ENCODE assay signal across 1 cellular context in the genomic region with DNA sequence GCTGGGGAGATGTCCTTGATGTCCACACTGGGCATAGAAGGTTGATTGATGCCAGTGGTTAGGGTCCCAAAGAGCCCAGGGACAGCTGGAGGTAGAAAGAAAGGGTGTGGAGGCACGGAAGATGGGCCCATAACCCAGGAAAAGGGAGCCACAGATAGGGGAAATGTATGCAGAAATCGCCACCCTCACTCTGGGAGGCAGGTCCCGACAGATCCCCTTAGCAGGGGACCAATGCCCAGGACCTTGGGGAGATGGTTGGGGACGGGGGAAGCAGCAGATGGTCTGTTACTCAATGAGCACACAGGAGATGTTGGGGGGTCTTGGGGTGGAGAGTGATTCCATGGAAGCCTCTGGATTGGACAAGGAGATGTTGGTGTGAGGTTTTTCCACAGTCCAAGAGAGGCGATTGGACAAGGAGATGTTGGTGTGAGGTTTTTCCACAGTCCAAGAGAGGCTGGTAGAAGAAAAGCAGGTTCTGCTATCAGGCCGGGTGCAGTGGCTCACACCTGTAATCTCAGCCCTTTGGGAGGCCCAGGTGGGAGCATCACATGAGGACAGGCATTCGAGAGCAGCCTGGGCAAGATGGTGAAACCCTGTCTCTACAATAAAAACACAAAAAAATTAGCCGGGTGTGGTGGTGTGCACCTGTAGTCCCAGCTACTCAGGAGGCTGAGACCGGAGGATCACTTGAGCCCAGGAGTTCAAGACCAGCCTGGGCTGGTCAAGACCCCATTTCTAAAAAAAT.
TF ChIP-seq lines count a peak whose summit lies in the region.

No MANE protein-coding gene starts in this region.

TF ChIP-seq in endothelial cell of umbilical vein, 7 proteins besides CTCF, POLR2A, EP300 and RAD21:
- TF ChIP-seq JUN (IDR thresholded peaks at IDR 0.05; ENCODE audit: borderline replicate concordance, insufficient read depth, insufficient read length, low read depth) (no peak), MYC (IDR thresholded peaks at IDR 0.05; ENCODE audit: low read depth, low read length) (no peak), POLR2AphosphoS5 (IDR thresholded peaks at IDR 0.05; ENCODE audit: insufficient read depth, low read depth, low read length) (no peak), EZH2 (IDR thresholded peaks at IDR 0.05; ENCODE audit: borderline replicate concordance, low read depth, low read length, severe bottlenecking) (no peak), GATA2 (IDR thresholded peaks at IDR 0.05; ENCODE audit: insufficient read depth, insufficient read length, low read depth, low read length) (no peak), FOS (IDR thresholded peaks at IDR 0.05; ENCODE audit: borderline replicate concordance, insufficient read depth, low read length) (no peak)
- TF ChIP-seq, protein P1, sequence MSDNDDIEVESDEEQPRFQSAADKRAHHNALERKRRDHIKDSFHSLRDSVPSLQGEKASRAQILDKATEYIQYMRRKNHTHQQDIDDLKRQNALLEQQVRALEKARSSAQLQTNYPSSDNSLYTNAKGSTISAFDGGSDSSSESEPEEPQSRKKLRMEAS (IDR thresholded peaks at IDR 0.05; ENCODE audit: insufficient read depth, insufficient read length): no peak
TF ChIP-seq in endothelial cell of umbilical vein: peak in this region for 0.
